Comparison of ENCODE assay signal across 8 cellular contexts in the genomic region with DNA sequence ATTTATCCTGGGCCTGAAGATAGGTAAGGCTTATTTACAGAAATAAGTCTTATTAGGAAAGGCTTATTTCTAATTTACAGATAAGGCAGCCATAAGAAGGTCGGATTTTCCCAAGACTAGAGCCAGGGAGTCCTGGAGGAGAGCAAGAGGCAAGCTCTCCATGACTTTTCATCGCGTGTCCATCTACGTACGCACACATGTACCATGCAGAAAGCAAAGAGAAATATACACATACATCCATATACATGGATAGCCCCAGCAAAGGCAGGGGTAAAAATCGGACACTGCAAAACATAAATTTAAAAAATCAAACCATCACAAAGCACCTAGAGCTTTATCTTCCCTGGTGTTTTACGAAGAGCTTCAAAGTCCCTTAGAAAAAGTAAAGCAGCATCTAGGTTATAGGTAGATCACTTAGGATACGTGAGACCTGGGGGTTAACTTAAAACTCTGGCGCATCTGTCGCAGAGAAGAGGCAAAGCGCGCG. TPM values are rescaled to one million over a fixed set of nuclear protein-coding genes. Genes with fewer than 3 reads are reported as not detected.
DNase-seq lines count a peak whose midpoint lies in the region; ATAC-seq and TF ChIP-seq lines count a peak whose summit lies in the region.

No MANE protein-coding gene starts in this region.

- peak overlapping the region; percentile 94 for H3K4me3 ChIP-seq in HL-60 (replicated peaks; ENCODE audit: insufficient read depth, low read length)
- peak overlapping the region; percentile 73 for H3K4me3 ChIP-seq in iPS-18c (ENCODE audit: insufficient read depth, low read depth, low read length)

- no peaks in the 10 kb centered on the region for H3K9me3 Mint-ChIP-seq in activated naive CD8-positive, alpha-beta T cell treated with anti-CD3 and anti-CD28 coated beads, Interleukin-2, amount 10 ng/mL, durations not matched to agents 7 days and 5 days
- no peaks in the 10 kb centered on the region for H3K9me3 Mint-ChIP-seq in stimulated activated effector memory CD8-positive, alpha-beta T cell treated with anti-CD3 and anti-CD28 coated beads, Interleukin-12 subunit alpha, Interleukin-12 subunit beta, amount 100 ng/mL, for 72 hours

- peaks cover 16% of the 10 kb centered on the region for H3K27me3 Mint-ChIP-seq in activated naive CD8-positive, alpha-beta T cell treated with anti-CD3 and anti-CD28 coated beads, Interleukin-2, amount 10 ng/mL, durations not matched to agents 7 days and 5 days

- peak; percentile 1 for ATAC-seq in activated naive CD8-positive, alpha-beta T cell treated with anti-CD3 and anti-CD28 coated beads, Interleukin-2, amount 10 ng/mL, durations not matched to agents 7 days and 5 days (ENCODE audit: low read depth)
- ATAC-seq in stimulated activated effector memory CD8-positive, alpha-beta T cell treated with anti-CD3 and anti-CD28 coated beads, Interleukin-12 subunit alpha, Interleukin-12 subunit beta, amount 100 ng/mL, for 72 hours, result peak; percentile 3

- H3K27me3 ChIP-seq in HL-60 (ENCODE audit: insufficient read depth, poor library complexity, severe bottlenecking), result no peaks in the 10 kb centered on the region

- no peak for TF ChIP-seq CTCF in HL-60 (IDR thresholded peaks at IDR 0.05; ENCODE audit: insufficient read depth, low read length)

- peak overlapping the region; percentile 93 for H3K4me3 Mint-ChIP-seq in activated naive CD8-positive, alpha-beta T cell treated with anti-CD3 and anti-CD28 coated beads, Interleukin-2, amount 10 ng/mL, durations not matched to agents 7 days and 5 days
- H3K4me3 Mint-ChIP-seq in stimulated activated effector memory CD8-positive, alpha-beta T cell treated with anti-CD3 and anti-CD28 coated beads, Interleukin-12 subunit alpha, Interleukin-12 subunit beta, amount 100 ng/mL, for 72 hours, result peak overlapping the region; percentile 86

- H3K27ac Mint-ChIP-seq in activated naive CD8-positive, alpha-beta T cell treated with anti-CD3 and anti-CD28 coated beads, Interleukin-2, amount 10 ng/mL, durations not matched to agents 7 days and 5 days, result peak overlapping the region; percentile 94
- H3K27ac Mint-ChIP-seq in stimulated activated effector memory CD8-positive, alpha-beta T cell treated with anti-CD3 and anti-CD28 coated beads, Interleukin-12 subunit alpha, Interleukin-12 subunit beta, amount 100 ng/mL, for 72 hours, result peak overlapping the region; percentile 95

- DNase-seq in NCI-H748 (lab: John Stamatoyannopoulos, UW; ENCODE audit: unreplicated experiment) (peak; percentile 29), NCI-H748 treated with DMSO at 0.1 percent for 48 hours (lab: John Stamatoyannopoulos, UW) (no peak), HL-60 (ENCODE audit: low read depth in 1 of 2, low spot score in 1 of 2) (peak in 1 of 2 experiments; percentile 9), NOMO-1 treated with DMSO at 0.1 percent for 48 hours (lab: John Stamatoyannopoulos, UW; ENCODE audit: unreplicated experiment) (no peak)
- no peak for DNase-seq in activated naive CD8-positive, alpha-beta T cell treated with anti-CD3 and anti-CD28 coated beads, Interleukin-2, amount 10 ng/mL, durations not matched to agents 7 days and 5 days
- DNase-seq in stimulated activated effector memory CD8-positive, alpha-beta T cell treated with anti-CD3 and anti-CD28 coated beads, Interleukin-12 subunit alpha, Interleukin-12 subunit beta, amount 100 ng/mL, for 72 hours (ENCODE audit: low spot score in 2 of 2), result no peak
- no peak for DNase-seq in stimulated activated naive CD4-positive, alpha-beta T cell (lab: John Stamatoyannopoulos, UW)

- H3K9me3 ChIP-seq in iPS-18c (ENCODE audit: control insufficient read depth, insufficient read depth, low read length), result no peaks in the 10 kb centered on the region

- peaks cover 2% of the 10 kb centered on the region for H3K36me3 Mint-ChIP-seq in activated naive CD8-positive, alpha-beta T cell treated with anti-CD3 and anti-CD28 coated beads, Interleukin-2, amount 10 ng/mL, durations not matched to agents 7 days and 5 days
- peaks cover 12% of the 10 kb centered on the region for H3K36me3 Mint-ChIP-seq in stimulated activated effector memory CD8-positive, alpha-beta T cell treated with anti-CD3 and anti-CD28 coated beads, Interleukin-12 subunit alpha, Interleukin-12 subunit beta, amount 100 ng/mL, for 72 hours

- peak overlapping the region; percentile 95 for H3K27ac ChIP-seq in HL-60 (replicated peaks)

- peaks cover 38% of the 10 kb centered on the region for H3K4me1 Mint-ChIP-seq in activated naive CD8-positive, alpha-beta T cell treated with anti-CD3 and anti-CD28 coated beads, Interleukin-2, amount 10 ng/mL, durations not matched to agents 7 days and 5 days
- peaks cover 23% of the 10 kb centered on the region for H3K4me1 Mint-ChIP-seq in stimulated activated effector memory CD8-positive, alpha-beta T cell treated with anti-CD3 and anti-CD28 coated beads, Interleukin-12 subunit alpha, Interleukin-12 subunit beta, amount 100 ng/mL, for 72 hours

- POLR2A ChIA-PET in activated naive CD8-positive, alpha-beta T cell treated with anti-CD3 and anti-CD28 coated beads, Interleukin-2, amount 10 ng/mL, durations not matched to agents 7 days and 5 days (lab: Charles Lee), result interaction anchor here (0.7 to 1.8 kb wide), 7 partner anchors 17 to 803 kb away, joined by 3 to 5 read pairs (median 3); a partner anchor contains a TSS

RNA-seq across cellular contexts. Expression of a gene that starts 25.8 kb away (rescaled TPM):
- total RNA-seq in activated naive CD8-positive, alpha-beta T cell treated with anti-CD3 and anti-CD28 coated beads, Interleukin-2, amount 10 ng/mL, durations not matched to agents 7 days and 5 days, result 10 to 100 TPM; 15.3 to 15.8 TPM
